Comparison of ENCODE assay signal across 11 cellular contexts in genomic region chr7:26627221-26627620, GRCh38.
"Had no signal": no experiment of that assay in that cellular context is flagged by ENCODE, and none has a peak within 500 bp of the region (broad histone marks: within the 10 kb centered on the region; RNA-seq: fewer than 3 reads in every experiment).

No MANE protein-coding gene starts in this region.

- ATAC-seq: Panc1, PC-3 had no signal

- DNase-seq: KBM-7, MV-4-11, NCI-H1048, NCI-H1436 treated with DMSO at 0.1 percent for 48 hours, NCI-H1694, NCI-H2171 treated with DMSO at 0.1 percent for 48 hours, NCI-H524, NCI-H526 treated with DMSO at 0.1 percent for 48 hours, PC-3, SK-N-SH had no signal
